Comparison of ENCODE assay signal across 17 cellular contexts in the genomic region with DNA sequence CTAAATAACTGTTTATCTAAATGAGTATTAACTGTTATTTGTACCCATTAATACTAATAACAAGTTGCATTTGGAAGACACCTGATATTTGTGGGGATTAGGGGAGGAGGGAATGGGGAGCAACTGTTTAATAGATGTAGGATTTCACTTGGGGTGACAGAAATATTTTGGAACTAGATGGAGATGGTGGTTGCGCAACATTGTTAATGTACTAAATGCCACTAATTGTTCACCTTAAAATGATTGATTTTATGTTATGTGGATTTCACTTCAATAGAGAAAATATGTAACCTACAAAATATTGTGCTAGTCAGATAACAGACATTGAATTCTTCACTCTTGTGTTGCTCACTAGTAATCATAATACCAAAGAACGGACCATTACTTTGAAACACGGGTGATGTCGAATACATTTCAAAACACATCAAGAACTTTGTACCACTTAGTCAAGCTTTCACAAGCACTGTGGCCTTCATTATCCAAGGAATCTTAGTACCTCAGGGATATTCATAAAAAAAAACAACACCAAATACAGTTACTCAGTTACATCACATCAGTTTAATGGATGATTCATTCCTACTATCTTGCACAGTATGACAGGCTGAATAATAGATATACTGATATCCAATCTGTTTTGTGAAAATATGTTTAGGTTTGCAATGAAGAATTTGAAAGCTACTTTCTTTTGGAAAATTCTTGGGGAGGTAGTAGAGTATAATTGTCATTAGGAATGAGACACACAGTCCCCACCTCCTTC.
DNase-seq lines count a peak whose midpoint lies in the region; ATAC-seq and TF ChIP-seq lines count a peak whose summit lies in the region.
"Had no signal": no experiment of that assay in that cellular context is flagged by ENCODE, and none has a peak within 500 bp of the region (broad histone marks: within the 10 kb centered on the region; RNA-seq: fewer than 3 reads in every experiment).

No MANE protein-coding gene starts in this region.

- no peaks in the 10 kb centered on the region for H3K36me3 ChIP-seq in GM23248 (ENCODE audit: low read depth)
- H3K36me3 ChIP-seq: Peyer's patch had no signal

- H3K4me3 ChIP-seq in cardiac fibroblast (replicated peaks in 1 of 2; ENCODE audit: low read depth in 2 of 2, low read length in 2 of 2), result no peak overlapping the region
- H3K4me3 ChIP-seq in foreskin fibroblast (ENCODE audit: low read depth in 1 of 2, low read length in 2 of 2), result no peak overlapping the region
- H3K4me3 ChIP-seq in GM23248, result no peak overlapping the region
- H3K4me3 ChIP-seq: GM12878, Peyer's patch had no signal

- H3K9me3 ChIP-seq in GM23248 (ENCODE audit: low read depth), result no peaks in the 10 kb centered on the region

- WGBS in GM23248 (ENCODE audit: low coverage in 1 of 2, low lambda C conversion rate in 2 of 2, missing lambda C conversion rate in 2 of 2), 2 experiments, result 49 to 52% methylated on average over 4 of the region's 4 CpGs

- ATAC-seq in GM21360 (IDR thresholded peaks at IDR 0.05; ENCODE audit: unreplicated experiment), result no peak
- ATAC-seq in GM18907 (IDR thresholded peaks at IDR 0.05; ENCODE audit: unreplicated experiment), result no peak
- ATAC-seq: GM12878 had no signal

- H3K79me2 ChIP-seq in GM23248 (ENCODE audit: insufficient read depth), result no peaks in the 10 kb centered on the region

- in situ Hi-C loops in GM23248 (cut with MboI), result no loop called here

- no peak overlapping the region for H3K9ac ChIP-seq in GM23248

- no peaks in the 10 kb centered on the region for H3K9me2 ChIP-seq in GM23248 (ENCODE audit: insufficient read depth)

- no peak overlapping the region for H3K27ac ChIP-seq in GM23248
- H3K27ac ChIP-seq: Peyer's patch had no signal

- H2AFZ ChIP-seq in GM23248, result no peak overlapping the region

- H3K27me3 ChIP-seq in GM23248 (replicated peaks; ENCODE audit: insufficient read depth), result no peaks in the 10 kb centered on the region
- H3K27me3 ChIP-seq: Peyer's patch had no signal

- H3K4me1 ChIP-seq in GM23248 (ENCODE audit: insufficient read depth), result no peaks in the 10 kb centered on the region
- H3K4me1 ChIP-seq: Peyer's patch had no signal

- TF ChIP-seq CTCF in cardiac fibroblast (IDR thresholded peaks at IDR 0.05; ENCODE audit: low read depth, low read length) (no peak), foreskin fibroblast (IDR thresholded peaks at IDR 0.05; ENCODE audit: low read depth, low read length) (no peak)

- DNase-seq in A172 (ENCODE audit: low spot score), result peak; percentile 16
- DNase-seq in LHCN-M2 (ENCODE audit: low read depth), result peak; percentile 30
- peak; percentile 19 to 49 for DNase-seq in cardiac fibroblast (ENCODE audit: low read depth in 2 of 2)
- DNase-seq in foreskin fibroblast, result peak; percentile 18 to 52
- no peak for DNase-seq in GM23248
- DNase-seq in mucosa of gallbladder (ENCODE audit: low spot score), result no peak
- DNase-seq: 8988T, C1 segment of cervical spinal cord, Karpas-422, NCI-H1930, NCI-H2171, NCI-H510A, Peyer's patch, SHP77 had no signal

- no peaks in the 10 kb centered on the region for H4K20me1 ChIP-seq in GM23248 (ENCODE audit: insufficient read depth)

- H3K4me2 ChIP-seq in GM23248 (ENCODE audit: unreplicated experiment), result no peak overlapping the region

- no peaks in the 10 kb centered on the region for H3F3A ChIP-seq in GM23248 (ENCODE audit: insufficient read depth)

Comparison
In these comparisons a context has a peak if more than half of its experiments do, and no peak if none do; other contexts are left out.
1. DNase-seq: peak in A172 (single experiment), LHCN-M2 (single experiment), cardiac fibroblast (2 of 2) and foreskin fibroblast (2 of 2); none in GM23248 (single experiment) and mucosa of gallbladder (single experiment).